21 cellular contexts compared by ENCODE assay signal in the genomic region with DNA sequence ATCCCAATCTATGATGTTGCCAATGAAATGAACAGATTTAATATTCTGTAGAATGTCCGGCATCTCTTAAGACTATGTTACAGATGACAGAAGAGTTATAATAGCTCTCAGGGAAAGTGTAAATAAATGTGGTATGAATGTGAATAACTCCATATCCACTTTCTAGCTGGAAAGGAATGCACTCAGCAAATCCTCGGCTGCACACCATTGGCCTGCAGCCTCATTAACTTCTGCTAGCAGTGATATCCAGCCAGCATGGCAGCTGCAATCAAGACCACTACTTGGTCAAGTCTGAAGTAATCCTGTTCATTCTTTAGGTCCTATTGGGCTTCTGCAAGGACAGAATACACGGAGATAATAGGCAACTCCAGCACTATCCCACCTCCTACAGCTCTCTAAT. TPM values are rescaled to one million over a fixed set of nuclear protein-coding genes. Genes with fewer than 3 reads are reported as not detected.
DNase-seq lines count a peak whose midpoint lies in the region; ATAC-seq and TF ChIP-seq lines count a peak whose summit lies in the region.
"Had no signal": no experiment of that assay in that cellular context is flagged by ENCODE, and none has a peak within 500 bp of the region (broad histone marks: within the 10 kb centered on the region; RNA-seq: fewer than 3 reads in every experiment).

No MANE protein-coding gene starts in this region.

- H3K27ac Mint-ChIP-seq in Caco-2 (ENCODE audit: unreplicated experiment): no peak overlapping the region
- H3K27ac Mint-ChIP-seq: HFFc6 had no signal

- no peaks in the 10 kb centered on the region for H3K4me1 Mint-ChIP-seq in Caco-2 (ENCODE audit: low read depth, unreplicated experiment)
- H3K4me1 Mint-ChIP-seq: CD4-positive, alpha-beta memory T cell had no signal

- no peak overlapping the region for H3K4me3 ChIP-seq in fibroblast of villous mesenchyme (ENCODE audit: low read depth, low read length)
- no peak overlapping the region for H3K4me3 ChIP-seq in Caco-2 (ENCODE audit: low read depth, low read length)
- no peak overlapping the region for H3K4me3 ChIP-seq in ovary
- H3K4me3 ChIP-seq: A549, GM12878, HAP-1 had no signal

- ATAC-seq in GM18907 (IDR thresholded peaks at IDR 0.05; ENCODE audit: unreplicated experiment): no peak
- ATAC-seq: A549, GM12878 had no signal

- TF ChIP-seq POLR2A in ovary (IDR thresholded peaks at IDR 0.05): no peak

- H3K9me3 ChIP-seq in Caco-2 (no peaks in the 10 kb centered on the region), ovary (no peaks in the 10 kb centered on the region)
- H3K9me3 ChIP-seq: A549, HAP-1 had no signal

- no peak overlapping the region for H3K27ac ChIP-seq in ovary
- H3K27ac ChIP-seq: A549 had no signal

- H3K27me3 Mint-ChIP-seq in Caco-2 (ENCODE audit: insufficient read depth, unreplicated experiment): no peaks in the 10 kb centered on the region
- H3K27me3 Mint-ChIP-seq: CD4-positive, alpha-beta memory T cell had no signal

- no peaks in the 10 kb centered on the region for H3K36me3 ChIP-seq in Caco-2 (ENCODE audit: control insufficient read depth, insufficient read depth, low read length)
- no peaks in the 10 kb centered on the region for H3K36me3 ChIP-seq in ovary
- H3K36me3 ChIP-seq: HAP-1 had no signal

- TF ChIP-seq CTCF in fibroblast of villous mesenchyme (IDR thresholded peaks at IDR 0.05; ENCODE audit: insufficient read depth, low read depth, low read length) (no peak), Caco-2 (IDR thresholded peaks at IDR 0.05; ENCODE audit: insufficient read depth in 1 of 2, low read depth in 1 of 2, low read length in 1 of 2, severe bottlenecking in 1 of 2, unreplicated experiment in 1 of 2) (no peak), ovary (IDR thresholded peaks at IDR 0.05) (no peak)

- DNase-seq in EH (ENCODE audit: low read depth) (peak; percentile 44), fibroblast of villous mesenchyme (ENCODE audit: low read depth) (peak; percentile 62), myocyte (ENCODE audit: low read depth) (peak; percentile 27), Caco-2 (no peak), inferior parietal cortex (ENCODE audit: extremely low spot score) (no peak), ovary (no peak)
- DNase-seq: 8988T; ACHN; C1 segment of cervical spinal cord; CD4-positive, alpha-beta memory T cell; COR-L47; DMS153; DND-41; EL; GDM1; GOT3; HFFc6 had no signal

- H3K4me3 Mint-ChIP-seq in Caco-2 (ENCODE audit: unreplicated experiment): no peak overlapping the region
- H3K4me3 Mint-ChIP-seq: CD4-positive, alpha-beta memory T cell; HFFc6 had no signal

- no peaks in the 10 kb centered on the region for H3K9me3 Mint-ChIP-seq in Caco-2 (ENCODE audit: unreplicated experiment)
- H3K9me3 Mint-ChIP-seq: CD4-positive, alpha-beta memory T cell; HFFc6 had no signal

- CTCF ChIA-PET in Caco-2 (lab: Charles Lee): no interaction called here

- H3K27me3 ChIP-seq in Caco-2 (replicated peaks; ENCODE audit: control insufficient read depth, insufficient read depth, low read length) (no peaks in the 10 kb centered on the region), ovary (no peaks in the 10 kb centered on the region)

- POLR2A ChIA-PET in Caco-2 (lab: Charles Lee): no interaction called here

- H3K36me3 Mint-ChIP-seq in Caco-2 (ENCODE audit: insufficient read depth, unreplicated experiment): no peaks in the 10 kb centered on the region
- H3K36me3 Mint-ChIP-seq: CD4-positive, alpha-beta memory T cell had no signal

- BruUV-seq in Caco-2 (replicated peaks; lab: Mats Ljungman, UMichigan): no TSS peak

- 56 to 77% (median 62%) methylated on average over 3 of the region's 3 CpGs for WGBS in ovary, 3 donors

- no peak for TF ChIP-seq EP300 in ovary (IDR thresholded peaks at IDR 0.05)

- intact Hi-C loops in Caco-2 (cut with micrococcal nuclease; ENCODE audit: unreplicated experiment): no loop called here
- intact Hi-C loops in ovary (cut with DNase I): no loop called here

- H3K4me1 ChIP-seq in Caco-2 (no peaks in the 10 kb centered on the region), ovary (ENCODE audit: insufficient read depth) (no peaks in the 10 kb centered on the region)
- H3K4me1 ChIP-seq: A549, HAP-1 had no signal

RNA-seq across cellular contexts. Expression of a gene that starts 17.3 kb away (rescaled TPM):
- total RNA-seq in fibroblast of villous mesenchyme (45.3 and 54.8 TPM in 2 replicates), myocyte (32.5 and 55.9 TPM in 2 replicates), Caco-2 (2022) (12.6 and 13.1 TPM in 2 replicates), ovary (10 to 100 TPM; 15.8 to 48.9 (median 24.5) TPM)
- 62.4 TPM for polyA plus RNA-seq in myocyte (2012)
- polyA plus RNA-seq in ovary: 10 to 100 TPM; 31.1 to 33.2 TPM

RNA-seq across cellular contexts. Expression of a gene that starts 29.1 kb away (rescaled TPM):
- total RNA-seq in fibroblast of villous mesenchyme: 475 and 661 TPM in 2 replicates
- total RNA-seq in myocyte: 137 and 270 TPM in 2 replicates
- polyA plus RNA-seq in myocyte (2012): 659 TPM
- total RNA-seq in Caco-2 (2022): 40.9 and 41.9 TPM in 2 replicates
- 100 to 1,000 TPM; 358 to 625 (median 492) TPM for total RNA-seq in ovary
- 1,000 to 10,000 TPM in 1 of 2 donors, 100 to 1,000 TPM in 1; 680 to 2,036 TPM for polyA plus RNA-seq in ovary

Comparison
In these comparisons a context has a peak if more than half of its experiments do, and no peak if none do; other contexts are left out.
1. DNase-seq: peak in EH (single experiment), fibroblast of villous mesenchyme (single experiment) and myocyte (single experiment); none in Caco-2 (0 of 2), inferior parietal cortex (single experiment) and ovary (0 of 5).